ENCODE assay signal across 1 cellular context in the genomic region with DNA sequence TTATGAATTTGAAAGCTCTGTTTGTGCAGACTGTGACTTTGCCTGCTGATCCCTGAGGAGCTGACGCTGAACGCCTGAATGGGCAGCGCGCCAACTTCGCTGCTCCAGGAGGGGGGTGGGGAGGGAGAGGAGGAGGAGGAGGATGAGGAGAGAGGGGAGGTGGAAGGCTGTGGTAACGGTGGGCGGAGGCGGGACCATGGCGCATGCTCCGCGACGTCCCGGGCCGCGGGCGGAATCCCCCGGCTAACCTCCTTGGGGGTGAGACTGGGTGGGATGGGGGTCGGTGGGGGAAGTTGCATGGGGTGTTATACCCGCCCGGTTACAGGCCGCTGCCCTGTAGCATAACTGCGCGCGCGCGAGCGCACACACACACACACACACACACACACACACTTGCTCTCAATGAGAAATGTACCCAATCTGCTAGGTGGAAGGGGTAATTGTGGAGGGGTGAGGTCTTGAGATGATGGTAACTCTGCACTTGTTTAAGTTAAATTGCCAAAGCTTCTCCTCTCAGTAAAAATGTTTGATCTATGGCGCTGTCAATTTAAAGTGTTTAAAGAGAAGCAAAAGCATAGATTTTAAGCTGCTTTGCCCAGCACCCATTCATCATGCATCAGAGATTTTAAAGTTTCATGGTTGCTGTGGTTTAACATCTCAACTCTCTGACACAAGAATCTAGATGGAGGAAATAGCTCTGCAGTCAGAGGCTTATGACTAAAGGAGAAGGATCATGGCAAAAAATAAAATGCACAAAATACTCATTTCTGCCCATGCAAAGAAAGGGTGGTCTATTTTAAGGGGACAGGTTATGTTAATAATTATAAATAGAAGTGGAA.
TF ChIP-seq lines count a peak whose summit lies in the region.

No MANE protein-coding gene starts in this region.

TF ChIP-seq in HEK293, 187 proteins besides CTCF, POLR2A, EP300 and RAD21 (continued from another document and continues in another):
- TF ChIP-seq, protein P1, sequence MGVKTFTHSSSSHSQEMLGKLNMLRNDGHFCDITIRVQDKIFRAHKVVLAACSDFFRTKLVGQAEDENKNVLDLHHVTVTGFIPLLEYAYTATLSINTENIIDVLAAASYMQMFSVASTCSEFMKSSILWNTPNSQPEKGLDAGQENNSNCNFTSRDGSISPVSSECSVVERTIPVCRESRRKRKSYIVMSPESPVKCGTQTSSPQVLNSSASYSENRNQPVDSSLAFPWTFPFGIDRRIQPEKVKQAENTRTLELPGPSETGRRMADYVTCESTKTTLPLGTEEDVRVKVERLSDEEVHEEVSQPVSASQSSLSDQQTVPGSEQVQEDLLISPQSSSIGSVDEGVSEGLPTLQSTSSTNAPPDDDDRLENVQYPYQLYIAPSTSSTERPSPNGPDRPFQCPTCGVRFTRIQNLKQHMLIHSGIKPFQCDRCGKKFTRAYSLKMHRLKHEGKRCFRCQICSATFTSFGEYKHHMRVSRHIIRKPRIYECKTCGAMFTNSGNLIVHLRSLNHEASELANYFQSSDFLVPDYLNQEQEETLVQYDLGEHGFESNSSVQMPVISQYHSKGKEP (tag by site-specific recombination; IDR thresholded peaks at IDR 0.05), result peak; percentile 94
- no peak for TF ChIP-seq ZNF37A (tag by site-specific recombination; IDR thresholded peaks at IDR 0.05)
- TF ChIP-seq KLF8 (tag by site-specific recombination; IDR thresholded peaks at IDR 0.05), result peak; percentile 73
- TF ChIP-seq HOXC10 (CRISPR knock-in tag; IDR thresholded peaks at IDR 0.05), result no peak
- peak; percentile 7; the same call in 1 of the 2 replicates for TF ChIP-seq ZNF561 (tag by site-specific recombination; IDR thresholded peaks at IDR 0.05; ENCODE audit: borderline replicate concordance)
- TF ChIP-seq SALL2 (tag by site-specific recombination; IDR thresholded peaks at IDR 0.05; ENCODE audit: borderline replicate concordance), result no peak
- TF ChIP-seq ZNF707 (tag by site-specific recombination; IDR thresholded peaks at IDR 0.05), result no peak
- no peak for TF ChIP-seq ZNF792 (tag by site-specific recombination; IDR thresholded peaks at IDR 0.05)
- TF ChIP-seq, protein P2, sequence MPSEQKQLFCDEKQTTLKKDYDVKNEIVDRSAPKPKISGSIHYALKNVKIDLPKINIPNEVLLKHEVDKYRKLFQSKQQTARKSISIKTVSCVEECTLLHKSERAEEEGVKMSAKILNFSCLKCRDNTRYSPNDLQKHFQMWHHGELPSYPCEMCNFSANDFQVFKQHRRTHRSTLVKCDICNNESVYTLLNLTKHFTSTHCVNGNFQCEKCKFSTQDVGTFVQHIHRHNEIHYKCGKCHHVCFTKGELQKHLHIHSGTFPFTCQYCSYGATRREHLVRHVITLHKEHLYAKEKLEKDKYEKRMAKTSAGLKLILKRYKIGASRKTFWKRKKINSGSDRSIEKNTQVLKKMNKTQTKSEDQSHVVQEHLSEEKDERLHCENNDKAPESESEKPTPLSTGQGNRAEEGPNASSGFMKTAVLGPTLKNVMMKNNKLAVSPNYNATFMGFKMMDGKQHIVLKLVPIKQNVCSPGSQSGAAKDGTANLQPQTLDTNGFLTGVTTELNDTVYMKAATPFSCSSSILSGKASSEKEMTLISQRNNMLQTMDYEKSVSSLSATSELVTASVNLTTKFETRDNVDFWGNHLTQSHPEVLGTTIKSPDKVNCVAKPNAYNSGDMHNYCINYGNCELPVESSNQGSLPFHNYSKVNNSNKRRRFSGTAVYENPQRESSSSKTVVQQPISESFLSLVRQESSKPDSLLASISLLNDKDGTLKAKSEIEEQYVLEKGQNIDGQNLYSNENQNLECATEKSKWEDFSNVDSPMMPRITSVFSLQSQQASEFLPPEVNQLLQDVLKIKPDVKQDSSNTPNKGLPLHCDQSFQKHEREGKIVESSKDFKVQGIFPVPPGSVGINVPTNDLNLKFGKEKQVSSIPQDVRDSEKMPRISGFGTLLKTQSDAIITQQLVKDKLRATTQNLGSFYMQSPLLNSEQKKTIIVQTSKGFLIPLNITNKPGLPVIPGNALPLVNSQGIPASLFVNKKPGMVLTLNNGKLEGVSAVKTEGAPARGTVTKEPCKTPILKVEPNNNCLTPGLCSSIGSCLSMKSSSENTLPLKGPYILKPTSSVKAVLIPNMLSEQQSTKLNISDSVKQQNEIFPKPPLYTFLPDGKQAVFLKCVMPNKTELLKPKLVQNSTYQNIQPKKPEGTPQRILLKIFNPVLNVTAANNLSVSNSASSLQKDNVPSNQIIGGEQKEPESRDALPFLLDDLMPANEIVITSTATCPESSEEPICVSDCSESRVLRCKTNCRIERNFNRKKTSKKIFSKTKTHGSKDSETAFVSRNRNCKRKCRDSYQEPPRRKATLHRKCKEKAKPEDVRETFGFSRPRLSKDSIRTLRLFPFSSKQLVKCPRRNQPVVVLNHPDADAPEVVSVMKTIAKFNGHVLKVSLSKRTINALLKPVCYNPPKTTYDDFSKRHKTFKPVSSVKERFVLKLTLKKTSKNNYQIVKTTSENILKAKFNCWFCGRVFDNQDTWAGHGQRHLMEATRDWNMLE (tag by site-specific recombination; conservative IDR thresholded peaks at IDR 0.05; ENCODE audit: low read depth), result no peak
- TF ChIP-seq, protein P3, sequence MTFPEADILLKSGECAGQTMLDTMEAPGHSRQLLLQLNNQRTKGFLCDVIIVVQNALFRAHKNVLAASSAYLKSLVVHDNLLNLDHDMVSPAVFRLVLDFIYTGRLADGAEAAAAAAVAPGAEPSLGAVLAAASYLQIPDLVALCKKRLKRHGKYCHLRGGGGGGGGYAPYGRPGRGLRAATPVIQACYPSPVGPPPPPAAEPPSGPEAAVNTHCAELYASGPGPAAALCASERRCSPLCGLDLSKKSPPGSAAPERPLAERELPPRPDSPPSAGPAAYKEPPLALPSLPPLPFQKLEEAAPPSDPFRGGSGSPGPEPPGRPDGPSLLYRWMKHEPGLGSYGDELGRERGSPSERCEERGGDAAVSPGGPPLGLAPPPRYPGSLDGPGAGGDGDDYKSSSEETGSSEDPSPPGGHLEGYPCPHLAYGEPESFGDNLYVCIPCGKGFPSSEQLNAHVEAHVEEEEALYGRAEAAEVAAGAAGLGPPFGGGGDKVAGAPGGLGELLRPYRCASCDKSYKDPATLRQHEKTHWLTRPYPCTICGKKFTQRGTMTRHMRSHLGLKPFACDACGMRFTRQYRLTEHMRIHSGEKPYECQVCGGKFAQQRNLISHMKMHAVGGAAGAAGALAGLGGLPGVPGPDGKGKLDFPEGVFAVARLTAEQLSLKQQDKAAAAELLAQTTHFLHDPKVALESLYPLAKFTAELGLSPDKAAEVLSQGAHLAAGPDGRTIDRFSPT (tag by site-specific recombination; IDR thresholded peaks at IDR 0.05), result no peak
- TF ChIP-seq, protein P4, sequence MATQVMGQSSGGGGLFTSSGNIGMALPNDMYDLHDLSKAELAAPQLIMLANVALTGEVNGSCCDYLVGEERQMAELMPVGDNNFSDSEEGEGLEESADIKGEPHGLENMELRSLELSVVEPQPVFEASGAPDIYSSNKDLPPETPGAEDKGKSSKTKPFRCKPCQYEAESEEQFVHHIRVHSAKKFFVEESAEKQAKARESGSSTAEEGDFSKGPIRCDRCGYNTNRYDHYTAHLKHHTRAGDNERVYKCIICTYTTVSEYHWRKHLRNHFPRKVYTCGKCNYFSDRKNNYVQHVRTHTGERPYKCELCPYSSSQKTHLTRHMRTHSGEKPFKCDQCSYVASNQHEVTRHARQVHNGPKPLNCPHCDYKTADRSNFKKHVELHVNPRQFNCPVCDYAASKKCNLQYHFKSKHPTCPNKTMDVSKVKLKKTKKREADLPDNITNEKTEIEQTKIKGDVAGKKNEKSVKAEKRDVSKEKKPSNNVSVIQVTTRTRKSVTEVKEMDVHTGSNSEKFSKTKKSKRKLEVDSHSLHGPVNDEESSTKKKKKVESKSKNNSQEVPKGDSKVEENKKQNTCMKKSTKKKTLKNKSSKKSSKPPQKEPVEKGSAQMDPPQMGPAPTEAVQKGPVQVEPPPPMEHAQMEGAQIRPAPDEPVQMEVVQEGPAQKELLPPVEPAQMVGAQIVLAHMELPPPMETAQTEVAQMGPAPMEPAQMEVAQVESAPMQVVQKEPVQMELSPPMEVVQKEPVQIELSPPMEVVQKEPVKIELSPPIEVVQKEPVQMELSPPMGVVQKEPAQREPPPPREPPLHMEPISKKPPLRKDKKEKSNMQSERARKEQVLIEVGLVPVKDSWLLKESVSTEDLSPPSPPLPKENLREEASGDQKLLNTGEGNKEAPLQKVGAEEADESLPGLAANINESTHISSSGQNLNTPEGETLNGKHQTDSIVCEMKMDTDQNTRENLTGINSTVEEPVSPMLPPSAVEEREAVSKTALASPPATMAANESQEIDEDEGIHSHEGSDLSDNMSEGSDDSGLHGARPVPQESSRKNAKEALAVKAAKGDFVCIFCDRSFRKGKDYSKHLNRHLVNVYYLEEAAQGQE (tag by site-specific recombination; IDR thresholded peaks at IDR 0.05), result no peak
- no peak for TF ChIP-seq ZNF311 (tag by site-specific recombination; IDR thresholded peaks at IDR 0.05; ENCODE audit: borderline replicate concordance)
- TF ChIP-seq ZFP69B (tag by site-specific recombination; IDR thresholded peaks at IDR 0.05), result peak; percentile 40; the same call in 1 of the 2 replicates
- TF ChIP-seq ZNF366 (tag by site-specific recombination; conservative IDR thresholded peaks at IDR 0.05), result peak; percentile 94
- no peak for TF ChIP-seq ZNF391 (tag by site-specific recombination; IDR thresholded peaks at IDR 0.05; ENCODE audit: borderline replicate concordance, low read depth)
- peak; percentile 71 for TF ChIP-seq OSR2 (tag by site-specific recombination; IDR thresholded peaks at IDR 0.05)
- no peak for TF ChIP-seq ZNF221 (tag by site-specific recombination; IDR thresholded peaks at IDR 0.05; ENCODE audit: borderline replicate concordance)
- no peak for TF ChIP-seq ZNF670 (tag by site-specific recombination; IDR thresholded peaks at IDR 0.05; ENCODE audit: low read depth)
- peak; percentile 73 for TF ChIP-seq SP7 (tag by site-specific recombination; IDR thresholded peaks at IDR 0.05)
- TF ChIP-seq ZNF423 (tag by site-specific recombination; IDR thresholded peaks at IDR 0.05), result no peak; the same call in 1 of the 2 replicates
- TF ChIP-seq, protein P5, sequence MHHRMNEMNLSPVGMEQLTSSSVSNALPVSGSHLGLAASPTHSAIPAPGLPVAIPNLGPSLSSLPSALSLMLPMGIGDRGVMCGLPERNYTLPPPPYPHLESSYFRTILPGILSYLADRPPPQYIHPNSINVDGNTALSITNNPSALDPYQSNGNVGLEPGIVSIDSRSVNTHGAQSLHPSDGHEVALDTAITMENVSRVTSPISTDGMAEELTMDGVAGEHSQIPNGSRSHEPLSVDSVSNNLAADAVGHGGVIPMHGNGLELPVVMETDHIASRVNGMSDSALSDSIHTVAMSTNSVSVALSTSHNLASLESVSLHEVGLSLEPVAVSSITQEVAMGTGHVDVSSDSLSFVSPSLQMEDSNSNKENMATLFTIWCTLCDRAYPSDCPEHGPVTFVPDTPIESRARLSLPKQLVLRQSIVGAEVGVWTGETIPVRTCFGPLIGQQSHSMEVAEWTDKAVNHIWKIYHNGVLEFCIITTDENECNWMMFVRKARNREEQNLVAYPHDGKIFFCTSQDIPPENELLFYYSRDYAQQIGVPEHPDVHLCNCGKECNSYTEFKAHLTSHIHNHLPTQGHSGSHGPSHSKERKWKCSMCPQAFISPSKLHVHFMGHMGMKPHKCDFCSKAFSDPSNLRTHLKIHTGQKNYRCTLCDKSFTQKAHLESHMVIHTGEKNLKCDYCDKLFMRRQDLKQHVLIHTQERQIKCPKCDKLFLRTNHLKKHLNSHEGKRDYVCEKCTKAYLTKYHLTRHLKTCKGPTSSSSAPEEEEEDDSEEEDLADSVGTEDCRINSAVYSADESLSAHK (tag by site-specific recombination; IDR thresholded peaks at IDR 0.05), result peak; percentile 48; the same call in 1 of the 2 replicates
- TF ChIP-seq ZIC2 (tag by site-specific recombination; IDR thresholded peaks at IDR 0.05), result peak; percentile 33; the same call in 1 of the 2 replicates
- TF ChIP-seq, protein P6, sequence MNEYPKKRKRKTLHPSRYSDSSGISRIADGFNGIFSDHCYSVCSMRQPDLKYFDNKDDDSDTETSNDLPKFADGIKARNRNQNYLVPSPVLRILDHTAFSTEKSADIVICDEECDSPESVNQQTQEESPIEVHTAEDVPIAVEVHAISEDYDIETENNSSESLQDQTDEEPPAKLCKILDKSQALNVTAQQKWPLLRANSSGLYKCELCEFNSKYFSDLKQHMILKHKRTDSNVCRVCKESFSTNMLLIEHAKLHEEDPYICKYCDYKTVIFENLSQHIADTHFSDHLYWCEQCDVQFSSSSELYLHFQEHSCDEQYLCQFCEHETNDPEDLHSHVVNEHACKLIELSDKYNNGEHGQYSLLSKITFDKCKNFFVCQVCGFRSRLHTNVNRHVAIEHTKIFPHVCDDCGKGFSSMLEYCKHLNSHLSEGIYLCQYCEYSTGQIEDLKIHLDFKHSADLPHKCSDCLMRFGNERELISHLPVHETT (tag by site-specific recombination; IDR thresholded peaks at IDR 0.05), result peak; percentile 16; the same call in 1 of the 2 replicates
- TF ChIP-seq, protein P7, sequence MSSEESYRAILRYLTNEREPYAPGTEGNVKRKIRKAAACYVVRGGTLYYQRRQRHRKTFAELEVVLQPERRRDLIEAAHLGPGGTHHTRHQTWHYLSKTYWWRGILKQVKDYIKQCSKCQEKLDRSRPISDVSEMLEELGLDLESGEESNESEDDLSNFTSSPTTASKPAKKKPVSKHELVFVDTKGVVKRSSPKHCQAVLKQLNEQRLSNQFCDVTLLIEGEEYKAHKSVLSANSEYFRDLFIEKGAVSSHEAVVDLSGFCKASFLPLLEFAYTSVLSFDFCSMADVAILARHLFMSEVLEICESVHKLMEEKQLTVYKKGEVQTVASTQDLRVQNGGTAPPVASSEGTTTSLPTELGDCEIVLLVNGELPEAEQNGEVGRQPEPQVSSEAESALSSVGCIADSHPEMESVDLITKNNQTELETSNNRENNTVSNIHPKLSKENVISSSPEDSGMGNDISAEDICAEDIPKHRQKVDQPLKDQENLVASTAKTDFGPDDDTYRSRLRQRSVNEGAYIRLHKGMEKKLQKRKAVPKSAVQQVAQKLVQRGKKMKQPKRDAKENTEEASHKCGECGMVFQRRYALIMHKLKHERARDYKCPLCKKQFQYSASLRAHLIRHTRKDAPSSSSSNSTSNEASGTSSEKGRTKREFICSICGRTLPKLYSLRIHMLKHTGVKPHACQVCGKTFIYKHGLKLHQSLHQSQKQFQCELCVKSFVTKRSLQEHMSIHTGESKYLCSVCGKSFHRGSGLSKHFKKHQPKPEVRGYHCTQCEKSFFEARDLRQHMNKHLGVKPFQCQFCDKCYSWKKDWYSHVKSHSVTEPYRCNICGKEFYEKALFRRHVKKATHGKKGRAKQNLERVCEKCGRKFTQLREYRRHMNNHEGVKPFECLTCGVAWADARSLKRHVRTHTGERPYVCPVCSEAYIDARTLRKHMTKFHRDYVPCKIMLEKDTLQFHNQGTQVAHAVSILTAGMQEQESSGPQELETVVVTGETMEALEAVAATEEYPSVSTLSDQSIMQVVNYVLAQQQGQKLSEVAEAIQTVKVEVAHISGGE (tag by site-specific recombination; conservative IDR thresholded peaks at IDR 0.05; ENCODE audit: low read depth), result peak; percentile 16; the same call in 1 of the 2 replicates
- TF ChIP-seq ZNF202 (tag by site-specific recombination; IDR thresholded peaks at IDR 0.05; ENCODE audit: borderline replicate concordance), result peak; percentile 79; the same call in 1 of the 2 replicates
- TF ChIP-seq, protein P8, sequence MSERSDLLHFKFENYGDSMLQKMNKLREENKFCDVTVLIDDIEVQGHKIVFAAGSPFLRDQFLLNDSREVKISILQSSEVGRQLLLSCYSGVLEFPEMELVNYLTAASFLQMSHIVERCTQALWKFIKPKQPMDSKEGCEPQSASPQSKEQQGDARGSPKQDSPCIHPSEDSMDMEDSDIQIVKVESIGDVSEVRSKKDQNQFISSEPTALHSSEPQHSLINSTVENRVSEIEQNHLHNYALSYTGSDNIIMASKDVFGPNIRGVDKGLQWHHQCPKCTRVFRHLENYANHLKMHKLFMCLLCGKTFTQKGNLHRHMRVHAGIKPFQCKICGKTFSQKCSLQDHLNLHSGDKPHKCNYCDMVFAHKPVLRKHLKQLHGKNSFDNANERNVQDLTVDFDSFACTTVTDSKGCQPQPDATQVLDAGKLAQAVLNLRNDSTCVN (tag by site-specific recombination; optimal IDR thresholded peaks at IDR 0.05), result peak; percentile 50
- 0 out of 2 replicates have a peak, but pooled peaks have one; percentile 45 for TF ChIP-seq BCL11A (tag by site-specific recombination; IDR thresholded peaks at IDR 0.05; ENCODE audit: low read depth)
